In genomic region chr16:20747030-20747816, GRCh38 we compare ENCODE assay signal across 16 cellular contexts. TPM values are rescaled to one million over a fixed set of nuclear protein-coding genes. Genes with fewer than 3 reads are reported as not detected.
DNase-seq lines count a peak whose midpoint lies in the region; ATAC-seq and TF ChIP-seq lines count a peak whose summit lies in the region.
"Had no signal": no experiment of that assay in that cellular context is flagged by ENCODE, and none has a peak within 500 bp of the region (broad histone marks: within the 10 kb centered on the region; RNA-seq: fewer than 3 reads in every experiment).

No MANE protein-coding gene starts in this region.

- no peak for TF ChIP-seq POLR2A in esophagus muscularis mucosa (IDR thresholded peaks at IDR 0.05; ENCODE audit: low read depth)

- no peaks in the 10 kb centered on the region for H3K27me3 ChIP-seq in CD8-positive, alpha-beta memory T cell (ENCODE audit: insufficient read depth, low read length, poor library complexity, severe bottlenecking)
- no peaks in the 10 kb centered on the region for H3K27me3 ChIP-seq in esophagus muscularis mucosa
- H3K27me3 ChIP-seq: brain microvascular endothelial cell, sigmoid colon had no signal

- no peak for TF ChIP-seq EP300 in esophagus muscularis mucosa (IDR thresholded peaks at IDR 0.05)

- no peaks in the 10 kb centered on the region for H3K4me1 ChIP-seq in CD8-positive, alpha-beta memory T cell (ENCODE audit: insufficient read depth, low read length)
- H3K4me1 ChIP-seq in esophagus muscularis mucosa = peaks cover 0 to under 1% (median under 1%) of the 10 kb centered on the region in 4 donors
- H3K4me1 ChIP-seq: sigmoid colon had no signal

- no peaks in the 10 kb centered on the region for H3K4me1 Mint-ChIP-seq in CD8-positive, alpha-beta memory T cell
- H3K4me1 Mint-ChIP-seq in stimulated activated effector memory CD8-positive, alpha-beta T cell treated with anti-CD3 and anti-CD28 coated beads, Interleukin-12 subunit alpha, Interleukin-12 subunit beta, amount 100 ng/mL, for 72 hours = no peaks in the 10 kb centered on the region
- peaks cover under 1% of the 10 kb centered on the region for H3K4me1 Mint-ChIP-seq in activated naive CD8-positive, alpha-beta T cell treated with anti-CD3 and anti-CD28 coated beads for 36 hours

- peak overlapping the region; percentile 68 for H3K27ac ChIP-seq in CD8-positive, alpha-beta memory T cell (ENCODE audit: low read depth, low read length)
- H3K27ac ChIP-seq in esophagus muscularis mucosa (replicated peaks in 1 of 4) = no peak overlapping the region
- H3K27ac ChIP-seq: brain microvascular endothelial cell, sigmoid colon had no signal

- no peak for DNase-seq in CD8-positive, alpha-beta memory T cell
- DNase-seq in SIG-M5 (lab: John Stamatoyannopoulos, UW) (peak; percentile 82), esophagus muscularis mucosa (ENCODE audit: extremely low spot score) (peak; percentile 55), occipital lobe (lab: John Stamatoyannopoulos, UW) (no peak)
- no peak for DNase-seq in stimulated activated effector memory CD8-positive, alpha-beta T cell treated with anti-CD3 and anti-CD28 coated beads, Interleukin-12 subunit alpha, Interleukin-12 subunit beta, amount 100 ng/mL, for 72 hours (ENCODE audit: low spot score in 2 of 2)
- DNase-seq in activated naive CD8-positive, alpha-beta T cell treated with anti-CD3 and anti-CD28 coated beads for 36 hours = no peak
- DNase-seq: activated naive CD4-positive, alpha-beta T cell treated with anti-CD3 and anti-CD28 coated beads for 36 hours; brain microvascular endothelial cell; HCEC 1CT; mesenchymal stem cell; NCI-H2107; sigmoid colon; stimulated activated CD4-positive, alpha-beta T cell treated with anti-CD3 and anti-CD28 coated beads, Interleukin-4, amount 100 ng/mL, for 24 hours had no signal

- CTCF ChIA-PET in CD8-positive, alpha-beta memory T cell (lab: Charles Lee) = no interaction called here

- H3K9me3 Mint-ChIP-seq in CD8-positive, alpha-beta memory T cell = peaks cover 6 to 16% (median 13%) of the 10 kb centered on the region in 5 donors
- peaks cover 6% of the 10 kb centered on the region for H3K9me3 Mint-ChIP-seq in stimulated activated effector memory CD8-positive, alpha-beta T cell treated with anti-CD3 and anti-CD28 coated beads, Interleukin-12 subunit alpha, Interleukin-12 subunit beta, amount 100 ng/mL, for 72 hours
- peaks cover 11% of the 10 kb centered on the region for H3K9me3 Mint-ChIP-seq in activated naive CD8-positive, alpha-beta T cell treated with anti-CD3 and anti-CD28 coated beads for 36 hours

- no peak overlapping the region for H3K4me3 ChIP-seq in CD8-positive, alpha-beta memory T cell (ENCODE audit: low read length)
- no peak overlapping the region for H3K4me3 ChIP-seq in esophagus muscularis mucosa
- H3K4me3 ChIP-seq: sigmoid colon had no signal

- H3K9me3 ChIP-seq in CD8-positive, alpha-beta memory T cell (ENCODE audit: low read length) = no peaks in the 10 kb centered on the region
- peaks cover 0 to 4% (median 0%) of the 10 kb centered on the region in 4 donors for H3K9me3 ChIP-seq in esophagus muscularis mucosa

- POLR2A ChIA-PET in CD8-positive, alpha-beta memory T cell (lab: Charles Lee) = no interaction called here

- H3K36me3 ChIP-seq in CD8-positive, alpha-beta memory T cell (ENCODE audit: insufficient read depth, low read length) = no peaks in the 10 kb centered on the region
- H3K36me3 ChIP-seq in esophagus muscularis mucosa = no peaks in the 10 kb centered on the region
- H3K36me3 ChIP-seq: brain microvascular endothelial cell, sigmoid colon had no signal

- H3K27me3 Mint-ChIP-seq in CD8-positive, alpha-beta memory T cell = peaks cover 6 to 14% of the 10 kb centered on the region in 2 donors
- H3K27me3 Mint-ChIP-seq in activated naive CD8-positive, alpha-beta T cell treated with anti-CD3 and anti-CD28 coated beads for 36 hours = no peaks in the 10 kb centered on the region

- no peak overlapping the region for H3K27ac Mint-ChIP-seq in CD8-positive, alpha-beta memory T cell
- H3K27ac Mint-ChIP-seq in stimulated activated effector memory CD8-positive, alpha-beta T cell treated with anti-CD3 and anti-CD28 coated beads, Interleukin-12 subunit alpha, Interleukin-12 subunit beta, amount 100 ng/mL, for 72 hours = no peak overlapping the region
- no peak overlapping the region for H3K27ac Mint-ChIP-seq in activated naive CD8-positive, alpha-beta T cell treated with anti-CD3 and anti-CD28 coated beads for 36 hours
- H3K27ac Mint-ChIP-seq: activated naive CD4-positive, alpha-beta T cell treated with anti-CD3 and anti-CD28 coated beads for 36 hours had no signal

- intact Hi-C loops in esophagus muscularis mucosa (cut with DNase I) = no loop called here

- peaks cover 0 to 19% (median 2%) of the 10 kb centered on the region in 3 donors for H3K36me3 Mint-ChIP-seq in CD8-positive, alpha-beta memory T cell
- H3K36me3 Mint-ChIP-seq in stimulated activated effector memory CD8-positive, alpha-beta T cell treated with anti-CD3 and anti-CD28 coated beads, Interleukin-12 subunit alpha, Interleukin-12 subunit beta, amount 100 ng/mL, for 72 hours = no peaks in the 10 kb centered on the region
- peaks cover 2% of the 10 kb centered on the region for H3K36me3 Mint-ChIP-seq in activated naive CD8-positive, alpha-beta T cell treated with anti-CD3 and anti-CD28 coated beads for 36 hours

- ATAC-seq in HG03175 (IDR thresholded peaks at IDR 0.05; ENCODE audit: unreplicated experiment) (peak; percentile 42), GM21515 (IDR thresholded peaks at IDR 0.05; ENCODE audit: unreplicated experiment) (no peak)
- ATAC-seq in stimulated activated effector memory CD8-positive, alpha-beta T cell treated with anti-CD3 and anti-CD28 coated beads, Interleukin-12 subunit alpha, Interleukin-12 subunit beta, amount 100 ng/mL, for 72 hours = no peak

- 89% methylated on average over 4 of the region's 4 CpGs for WGBS in esophagus muscularis mucosa

- TF ChIP-seq CTCF in esophagus muscularis mucosa (IDR thresholded peaks at IDR 0.05) = no peak

- no peak overlapping the region for H3K4me3 Mint-ChIP-seq in CD8-positive, alpha-beta memory T cell
- no peak overlapping the region for H3K4me3 Mint-ChIP-seq in stimulated activated effector memory CD8-positive, alpha-beta T cell treated with anti-CD3 and anti-CD28 coated beads, Interleukin-12 subunit alpha, Interleukin-12 subunit beta, amount 100 ng/mL, for 72 hours
- no peak overlapping the region for H3K4me3 Mint-ChIP-seq in activated naive CD8-positive, alpha-beta T cell treated with anti-CD3 and anti-CD28 coated beads for 36 hours
- H3K4me3 Mint-ChIP-seq: activated naive CD4-positive, alpha-beta T cell treated with anti-CD3 and anti-CD28 coated beads for 36 hours had no signal

RNA-seq across cellular contexts. Expression of gene THUMPD1, which starts 5.6 kb away (rescaled TPM):
- total RNA-seq in CD8-positive, alpha-beta memory T cell = 10 to 100 TPM; 52.2 to 54.1 TPM
- 74.4 TPM for polyA plus RNA-seq in CD8-positive, alpha-beta memory T cell
- total RNA-seq in esophagus muscularis mucosa (100 to 1,000 TPM in 1 of 4 donors, 10 to 100 TPM in 3; 54.0 to 102 (median 84.0) TPM), occipital lobe (94.1 TPM)
- 10 to 100 TPM; 56.4 to 58.6 TPM for total RNA-seq in activated naive CD8-positive, alpha-beta T cell treated with anti-CD3 and anti-CD28 coated beads for 36 hours

RNA-seq across cellular contexts. Expression of gene ACSM3, which starts 16.6 kb away (rescaled TPM):
- 1 to 10 TPM; 6.8 to 7.3 TPM for total RNA-seq in CD8-positive, alpha-beta memory T cell
- polyA plus RNA-seq in CD8-positive, alpha-beta memory T cell = 7.4 TPM
- 10 to 100 TPM in 1 of 4 donors, 1 to 10 TPM in 3; 4.3 to 11.0 (median 5.9) TPM for total RNA-seq in esophagus muscularis mucosa
- total RNA-seq in occipital lobe = 0.47 TPM
- total RNA-seq in activated naive CD8-positive, alpha-beta T cell treated with anti-CD3 and anti-CD28 coated beads for 36 hours = 10 to 100 TPM; 11.0 to 14.1 TPM

RNA-seq across cellular contexts. Expression of gene ACSM1, which starts 49.7 kb away (rescaled TPM):
- total RNA-seq in CD8-positive, alpha-beta memory T cell = under 1 TPM; 0.13 to 0.33 TPM
- polyA plus RNA-seq in CD8-positive, alpha-beta memory T cell = 0.10 TPM
- total RNA-seq in esophagus muscularis mucosa (under 1 TPM; 0.50 to 0.83 (median 0.65) TPM), occipital lobe (not detected)
- under 1 TPM in 1 of 2 experiments, not detected in 1; 0.16 TPM for total RNA-seq in activated naive CD8-positive, alpha-beta T cell treated with anti-CD3 and anti-CD28 coated beads for 36 hours
- total RNA-seq: activated naive CD4-positive, alpha-beta T cell treated with anti-CD3 and anti-CD28 coated beads for 36 hours; MCF 10A had no signal

RNA-seq across cellular contexts. Expression of gene ERI2, which starts 59.0 kb away (rescaled TPM):
- total RNA-seq in CD8-positive, alpha-beta memory T cell = 10 to 100 TPM; 17.4 to 22.2 TPM
- polyA plus RNA-seq in CD8-positive, alpha-beta memory T cell = 2.3 TPM
- total RNA-seq in esophagus muscularis mucosa (10 to 100 TPM in 3 of 4 donors, 1 to 10 TPM in 1; 8.3 to 21.2 (median 13.6) TPM), occipital lobe (27.8 TPM)
- 10 to 100 TPM; 22.6 to 25.1 TPM for total RNA-seq in activated naive CD8-positive, alpha-beta T cell treated with anti-CD3 and anti-CD28 coated beads for 36 hours

RNA-seq across cellular contexts. Expression of gene REXO5, which starts 59.1 kb away (rescaled TPM):
- total RNA-seq in CD8-positive, alpha-beta memory T cell = 1 to 10 TPM; 7.9 to 9.3 TPM
- 0.81 TPM for polyA plus RNA-seq in CD8-positive, alpha-beta memory T cell
- 1 to 10 TPM; 2.0 to 4.9 (median 2.7) TPM for total RNA-seq in esophagus muscularis mucosa
- 9.4 TPM for total RNA-seq in occipital lobe
- total RNA-seq in activated naive CD8-positive, alpha-beta T cell treated with anti-CD3 and anti-CD28 coated beads for 36 hours = 10 to 100 TPM; 14.4 to 14.8 TPM

Comparison
In these comparisons a context has a peak if more than half of its experiments do, and no peak if none do; other contexts are left out.
1. DNase-seq: peak in SIG-M5 (single experiment) and esophagus muscularis mucosa (single experiment); none in CD8-positive, alpha-beta memory T cell (0 of 5), occipital lobe (single experiment), stimulated activated effector memory CD8-positive, alpha-beta T cell treated with anti-CD3 and anti-CD28 coated beads, Interleukin-12 subunit alpha, Interleukin-12 subunit beta, amount 100 ng/mL, for 72 hours (0 of 2) and activated naive CD8-positive, alpha-beta T cell treated with anti-CD3 and anti-CD28 coated beads for 36 hours (single experiment).